Comparison of ENCODE assay signal across 21 cellular contexts in genomic region chr20:58023781-58024180, GRCh38.
"Had no signal": no experiment of that assay in that cellular context is flagged by ENCODE, and none has a peak within 500 bp of the region (broad histone marks: within the 10 kb centered on the region; RNA-seq: fewer than 3 reads in every experiment).

No MANE protein-coding gene starts in this region.

- H3K27ac ChIP-seq: HL-60, KMS-11, SJCRH30 had no signal

- H3K36me3 ChIP-seq: SJCRH30 had no signal

- H3K27ac Mint-ChIP-seq: IgD-negative memory B cell had no signal

- H3K4me3 ChIP-seq: K562, SJCRH30 had no signal

- ATAC-seq: K562 had no signal

- DNase-seq: Kasumi-1, MM.1S, NCI-H1092 treated with DMSO at 0.1 percent for 48 hours, NCI-H1436, NCI-H187, NCI-H2029, NCI-H2081 treated with DMSO at 0.1 percent for 48 hours, NCI-H2171, NCI-H226, NCI-H446, NCI-H510A, NCI-H524 treated with DMSO at 0.1 percent for 48 hours, NCI-H69, NCI-H774, RPMI8226, SHP77 treated with DMSO at 0.1 percent for 48 hours, SJCRH30 had no signal

- H3K27me3 ChIP-seq: SJCRH30 had no signal

- H3K9me3 ChIP-seq: SJCRH30 had no signal

- H3K4me2 ChIP-seq: KMS-11 had no signal

- H3K4me3 Mint-ChIP-seq: IgD-negative memory B cell had no signal

- H3K9ac ChIP-seq: KMS-11 had no signal

- H3K36me3 Mint-ChIP-seq: IgD-negative memory B cell had no signal
